1 cellular context compared by ENCODE assay signal in the genomic region with DNA sequence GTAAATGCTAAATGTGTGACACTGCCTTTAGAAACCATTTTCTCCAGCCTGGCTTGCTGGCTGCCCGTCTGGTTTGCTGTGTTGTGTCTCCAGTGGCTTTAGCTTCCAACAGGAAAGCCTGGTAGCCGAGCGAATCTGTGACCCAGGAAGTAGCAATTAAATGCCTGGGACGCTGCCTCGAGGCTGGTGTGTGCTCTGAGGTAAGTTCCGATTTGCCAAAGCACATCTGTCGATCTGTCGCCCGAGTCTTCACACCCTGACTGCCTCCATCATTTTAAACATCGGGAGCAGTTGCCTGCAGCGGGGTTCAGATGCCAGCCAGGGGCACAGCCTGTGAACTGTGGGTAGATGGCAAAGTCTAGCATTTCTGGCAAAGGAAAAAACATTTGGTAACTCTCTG.
TF ChIP-seq lines count a peak whose summit lies in the region.

No MANE protein-coding gene starts in this region.

TF ChIP-seq in GM12878, 131 proteins besides CTCF, POLR2A, EP300 and RAD21:
- TF ChIP-seq POLR2AphosphoS5 (IDR thresholded peaks at IDR 0.05; ENCODE audit: low read length) (no peak), KAT2A (conservative IDR thresholded peaks at IDR 0.05; ENCODE audit: control insufficient read depth, low read depth, low read length) (no peak), SMAD1 (IDR thresholded peaks at IDR 0.05; ENCODE audit: low read depth, partially characterized antibody) (no peak), HDAC6 (IDR thresholded peaks at IDR 0.05; ENCODE audit: unreplicated experiment) (no peak), GATAD2B (conservative IDR thresholded peaks at IDR 0.05; ENCODE audit: low read depth) (no peak), ATF7 (IDR thresholded peaks at IDR 0.05; ENCODE audit: low read depth) (no peak), IKZF1 (conservative IDR thresholded peaks at IDR 0.05) (no peak), TCF3 (IDR thresholded peaks at IDR 0.05; ENCODE audit: borderline replicate concordance, insufficient read depth, low read depth, low read length) (no peak), PML (IDR thresholded peaks at IDR 0.05; ENCODE audit: low read length) (no peak), SMAD5 (IDR thresholded peaks at IDR 0.05; ENCODE audit: low read depth) (no peak), MEF2A (IDR thresholded peaks at IDR 0.05; ENCODE audit: insufficient read depth, low read depth, low read length) (no peak), RFX5 (IDR thresholded peaks at IDR 0.05; ENCODE audit: low read depth, low read length) (no peak)
- TF ChIP-seq, protein P1, sequence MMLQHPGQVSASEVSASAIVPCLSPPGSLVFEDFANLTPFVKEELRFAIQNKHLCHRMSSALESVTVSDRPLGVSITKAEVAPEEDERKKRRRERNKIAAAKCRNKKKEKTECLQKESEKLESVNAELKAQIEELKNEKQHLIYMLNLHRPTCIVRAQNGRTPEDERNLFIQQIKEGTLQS (IDR thresholded peaks at IDR 0.05; ENCODE audit: borderline replicate concordance, extremely low read depth, low read depth, low read length), result no peak
- TF ChIP-seq, protein P2, sequence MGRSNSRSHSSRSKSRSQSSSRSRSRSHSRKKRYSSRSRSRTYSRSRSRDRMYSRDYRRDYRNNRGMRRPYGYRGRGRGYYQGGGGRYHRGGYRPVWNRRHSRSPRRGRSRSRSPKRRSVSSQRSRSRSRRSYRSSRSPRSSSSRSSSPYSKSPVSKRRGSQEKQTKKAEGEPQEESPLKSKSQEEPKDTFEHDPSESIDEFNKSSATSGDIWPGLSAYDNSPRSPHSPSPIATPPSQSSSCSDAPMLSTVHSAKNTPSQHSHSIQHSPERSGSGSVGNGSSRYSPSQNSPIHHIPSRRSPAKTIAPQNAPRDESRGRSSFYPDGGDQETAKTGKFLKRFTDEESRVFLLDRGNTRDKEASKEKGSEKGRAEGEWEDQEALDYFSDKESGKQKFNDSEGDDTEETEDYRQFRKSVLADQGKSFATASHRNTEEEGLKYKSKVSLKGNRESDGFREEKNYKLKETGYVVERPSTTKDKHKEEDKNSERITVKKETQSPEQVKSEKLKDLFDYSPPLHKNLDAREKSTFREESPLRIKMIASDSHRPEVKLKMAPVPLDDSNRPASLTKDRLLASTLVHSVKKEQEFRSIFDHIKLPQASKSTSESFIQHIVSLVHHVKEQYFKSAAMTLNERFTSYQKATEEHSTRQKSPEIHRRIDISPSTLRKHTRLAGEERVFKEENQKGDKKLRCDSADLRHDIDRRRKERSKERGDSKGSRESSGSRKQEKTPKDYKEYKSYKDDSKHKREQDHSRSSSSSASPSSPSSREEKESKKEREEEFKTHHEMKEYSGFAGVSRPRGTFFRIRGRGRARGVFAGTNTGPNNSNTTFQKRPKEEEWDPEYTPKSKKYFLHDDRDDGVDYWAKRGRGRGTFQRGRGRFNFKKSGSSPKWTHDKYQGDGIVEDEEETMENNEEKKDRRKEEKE (IDR thresholded peaks at IDR 0.05), result no peak
- TF ChIP-seq, protein P3, sequence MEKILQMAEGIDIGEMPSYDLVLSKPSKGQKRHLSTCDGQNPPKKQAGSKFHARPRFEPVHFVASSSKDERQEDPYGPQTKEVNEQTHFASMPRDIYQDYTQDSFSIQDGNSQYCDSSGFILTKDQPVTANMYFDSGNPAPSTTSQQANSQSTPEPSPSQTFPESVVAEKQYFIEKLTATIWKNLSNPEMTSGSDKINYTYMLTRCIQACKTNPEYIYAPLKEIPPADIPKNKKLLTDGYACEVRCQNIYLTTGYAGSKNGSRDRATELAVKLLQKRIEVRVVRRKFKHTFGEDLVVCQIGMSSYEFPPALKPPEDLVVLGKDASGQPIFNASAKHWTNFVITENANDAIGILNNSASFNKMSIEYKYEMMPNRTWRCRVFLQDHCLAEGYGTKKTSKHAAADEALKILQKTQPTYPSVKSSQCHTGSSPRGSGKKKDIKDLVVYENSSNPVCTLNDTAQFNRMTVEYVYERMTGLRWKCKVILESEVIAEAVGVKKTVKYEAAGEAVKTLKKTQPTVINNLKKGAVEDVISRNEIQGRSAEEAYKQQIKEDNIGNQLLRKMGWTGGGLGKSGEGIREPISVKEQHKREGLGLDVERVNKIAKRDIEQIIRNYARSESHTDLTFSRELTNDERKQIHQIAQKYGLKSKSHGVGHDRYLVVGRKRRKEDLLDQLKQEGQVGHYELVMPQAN (conservative IDR thresholded peaks at IDR 0.05), result no peak
- TF ChIP-seq, protein P4, sequence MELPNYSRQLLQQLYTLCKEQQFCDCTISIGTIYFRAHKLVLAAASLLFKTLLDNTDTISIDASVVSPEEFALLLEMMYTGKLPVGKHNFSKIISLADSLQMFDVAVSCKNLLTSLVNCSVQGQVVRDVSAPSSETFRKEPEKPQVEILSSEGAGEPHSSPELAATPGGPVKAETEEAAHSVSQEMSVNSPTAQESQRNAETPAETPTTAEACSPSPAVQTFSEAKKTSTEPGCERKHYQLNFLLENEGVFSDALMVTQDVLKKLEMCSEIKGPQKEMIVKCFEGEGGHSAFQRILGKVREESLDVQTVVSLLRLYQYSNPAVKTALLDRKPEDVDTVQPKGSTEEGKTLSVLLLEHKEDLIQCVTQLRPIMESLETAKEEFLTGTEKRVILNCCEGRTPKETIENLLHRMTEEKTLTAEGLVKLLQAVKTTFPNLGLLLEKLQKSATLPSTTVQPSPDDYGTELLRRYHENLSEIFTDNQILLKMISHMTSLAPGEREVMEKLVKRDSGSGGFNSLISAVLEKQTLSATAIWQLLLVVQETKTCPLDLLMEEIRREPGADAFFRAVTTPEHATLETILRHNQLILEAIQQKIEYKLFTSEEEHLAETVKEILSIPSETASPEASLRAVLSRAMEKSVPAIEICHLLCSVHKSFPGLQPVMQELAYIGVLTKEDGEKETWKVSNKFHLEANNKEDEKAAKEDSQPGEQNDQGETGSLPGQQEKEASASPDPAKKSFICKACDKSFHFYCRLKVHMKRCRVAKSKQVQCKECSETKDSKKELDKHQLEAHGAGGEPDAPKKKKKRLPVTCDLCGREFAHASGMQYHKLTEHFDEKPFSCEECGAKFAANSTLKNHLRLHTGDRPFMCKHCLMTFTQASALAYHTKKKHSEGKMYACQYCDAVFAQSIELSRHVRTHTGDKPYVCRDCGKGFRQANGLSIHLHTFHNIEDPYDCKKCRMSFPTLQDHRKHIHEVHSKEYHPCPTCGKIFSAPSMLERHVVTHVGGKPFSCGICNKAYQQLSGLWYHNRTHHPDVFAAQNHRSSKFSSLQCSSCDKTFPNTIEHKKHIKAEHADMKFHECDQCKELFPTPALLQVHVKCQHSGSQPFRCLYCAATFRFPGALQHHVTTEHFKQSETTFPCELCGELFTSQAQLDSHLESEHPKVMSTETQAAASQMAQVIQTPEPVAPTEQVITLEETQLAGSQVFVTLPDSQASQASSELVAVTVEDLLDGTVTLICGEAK (IDR thresholded peaks at IDR 0.05; ENCODE audit: borderline replicate concordance), result no peak
- TF ChIP-seq, protein P5, sequence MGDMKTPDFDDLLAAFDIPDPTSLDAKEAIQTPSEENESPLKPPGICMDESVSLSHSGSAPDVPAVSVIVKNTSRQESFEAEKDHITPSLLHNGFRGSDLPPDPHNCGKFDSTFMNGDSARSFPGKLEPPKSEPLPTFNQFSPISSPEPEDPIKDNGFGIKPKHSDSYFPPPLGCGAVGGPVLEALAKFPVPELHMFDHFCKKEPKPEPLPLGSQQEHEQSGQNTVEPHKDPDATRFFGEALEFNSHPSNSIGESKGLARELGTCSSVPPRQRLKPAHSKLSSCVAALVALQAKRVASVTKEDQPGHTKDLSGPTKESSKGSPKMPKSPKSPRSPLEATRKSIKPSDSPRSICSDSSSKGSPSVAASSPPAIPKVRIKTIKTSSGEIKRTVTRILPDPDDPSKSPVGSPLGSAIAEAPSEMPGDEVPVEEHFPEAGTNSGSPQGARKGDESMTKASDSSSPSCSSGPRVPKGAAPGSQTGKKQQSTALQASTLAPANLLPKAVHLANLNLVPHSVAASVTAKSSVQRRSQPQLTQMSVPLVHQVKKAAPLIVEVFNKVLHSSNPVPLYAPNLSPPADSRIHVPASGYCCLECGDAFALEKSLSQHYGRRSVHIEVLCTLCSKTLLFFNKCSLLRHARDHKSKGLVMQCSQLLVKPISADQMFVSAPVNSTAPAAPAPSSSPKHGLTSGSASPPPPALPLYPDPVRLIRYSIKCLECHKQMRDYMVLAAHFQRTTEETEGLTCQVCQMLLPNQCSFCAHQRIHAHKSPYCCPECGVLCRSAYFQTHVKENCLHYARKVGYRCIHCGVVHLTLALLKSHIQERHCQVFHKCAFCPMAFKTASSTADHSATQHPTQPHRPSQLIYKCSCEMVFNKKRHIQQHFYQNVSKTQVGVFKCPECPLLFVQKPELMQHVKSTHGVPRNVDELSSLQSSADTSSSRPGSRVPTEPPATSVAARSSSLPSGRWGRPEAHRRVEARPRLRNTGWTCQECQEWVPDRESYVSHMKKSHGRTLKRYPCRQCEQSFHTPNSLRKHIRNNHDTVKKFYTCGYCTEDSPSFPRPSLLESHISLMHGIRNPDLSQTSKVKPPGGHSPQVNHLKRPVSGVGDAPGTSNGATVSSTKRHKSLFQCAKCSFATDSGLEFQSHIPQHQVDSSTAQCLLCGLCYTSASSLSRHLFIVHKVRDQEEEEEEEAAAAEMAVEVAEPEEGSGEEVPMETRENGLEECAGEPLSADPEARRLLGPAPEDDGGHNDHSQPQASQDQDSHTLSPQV (IDR thresholded peaks at IDR 0.05), result no peak
- TF ChIP-seq, protein P6, sequence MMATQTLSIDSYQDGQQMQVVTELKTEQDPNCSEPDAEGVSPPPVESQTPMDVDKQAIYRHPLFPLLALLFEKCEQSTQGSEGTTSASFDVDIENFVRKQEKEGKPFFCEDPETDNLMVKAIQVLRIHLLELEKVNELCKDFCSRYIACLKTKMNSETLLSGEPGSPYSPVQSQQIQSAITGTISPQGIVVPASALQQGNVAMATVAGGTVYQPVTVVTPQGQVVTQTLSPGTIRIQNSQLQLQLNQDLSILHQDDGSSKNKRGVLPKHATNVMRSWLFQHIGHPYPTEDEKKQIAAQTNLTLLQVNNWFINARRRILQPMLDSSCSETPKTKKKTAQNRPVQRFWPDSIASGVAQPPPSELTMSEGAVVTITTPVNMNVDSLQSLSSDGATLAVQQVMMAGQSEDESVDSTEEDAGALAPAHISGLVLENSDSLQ (IDR thresholded peaks at IDR 0.05), result no peak
- TF ChIP-seq, protein P7, sequence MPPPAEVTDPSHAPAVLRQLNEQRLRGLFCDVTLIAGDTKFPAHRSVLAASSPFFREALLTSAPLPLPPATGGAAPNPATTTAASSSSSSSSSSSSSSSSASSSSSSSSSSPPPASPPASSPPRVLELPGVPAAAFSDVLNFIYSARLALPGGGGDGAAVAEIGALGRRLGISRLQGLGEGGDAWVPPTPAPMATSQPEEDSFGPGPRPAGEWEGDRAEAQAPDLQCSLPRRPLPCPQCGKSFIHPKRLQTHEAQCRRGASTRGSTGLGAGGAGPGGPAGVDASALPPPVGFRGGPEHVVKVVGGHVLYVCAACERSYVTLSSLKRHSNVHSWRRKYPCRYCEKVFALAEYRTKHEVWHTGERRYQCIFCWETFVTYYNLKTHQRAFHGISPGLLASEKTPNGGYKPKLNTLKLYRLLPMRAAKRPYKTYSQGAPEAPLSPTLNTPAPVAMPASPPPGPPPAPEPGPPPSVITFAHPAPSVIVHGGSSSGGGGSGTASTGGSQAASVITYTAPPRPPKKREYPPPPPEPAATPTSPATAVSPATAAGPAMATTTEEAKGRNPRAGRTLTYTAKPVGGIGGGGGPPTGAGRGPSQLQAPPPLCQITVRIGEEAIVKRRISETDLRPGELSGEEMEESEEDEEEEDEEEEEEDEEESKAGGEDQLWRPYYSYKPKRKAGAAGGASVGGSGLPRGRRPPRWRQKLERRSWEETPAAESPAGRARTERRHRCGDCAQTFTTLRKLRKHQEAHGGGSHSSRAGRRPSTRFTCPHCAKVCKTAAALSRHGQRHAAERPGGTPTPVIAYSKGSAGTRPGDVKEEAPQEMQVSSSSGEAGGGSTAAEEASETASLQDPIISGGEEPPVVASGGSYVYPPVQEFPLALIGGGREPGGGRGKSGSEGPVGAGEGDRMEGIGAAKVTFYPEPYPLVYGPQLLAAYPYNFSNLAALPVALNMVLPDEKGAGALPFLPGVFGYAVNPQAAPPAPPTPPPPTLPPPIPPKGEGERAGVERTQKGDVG (CRISPR knock-in tag; IDR thresholded peaks at IDR 0.05), result no peak
- TF ChIP-seq, protein P8, sequence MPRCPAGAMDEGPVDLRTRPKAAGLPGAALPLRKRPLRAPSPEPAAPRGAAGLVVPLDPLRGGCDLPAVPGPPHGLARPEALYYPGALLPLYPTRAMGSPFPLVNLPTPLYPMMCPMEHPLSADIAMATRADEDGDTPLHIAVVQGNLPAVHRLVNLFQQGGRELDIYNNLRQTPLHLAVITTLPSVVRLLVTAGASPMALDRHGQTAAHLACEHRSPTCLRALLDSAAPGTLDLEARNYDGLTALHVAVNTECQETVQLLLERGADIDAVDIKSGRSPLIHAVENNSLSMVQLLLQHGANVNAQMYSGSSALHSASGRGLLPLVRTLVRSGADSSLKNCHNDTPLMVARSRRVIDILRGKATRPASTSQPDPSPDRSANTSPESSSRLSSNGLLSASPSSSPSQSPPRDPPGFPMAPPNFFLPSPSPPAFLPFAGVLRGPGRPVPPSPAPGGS (IDR thresholded peaks at IDR 0.05; ENCODE audit: borderline replicate concordance, insufficient read depth, low read depth, low read length, poor library complexity, severe bottlenecking), result no peak
